ENCODE assay signal across 8 cellular contexts in genomic region chr3:52299815-52300611, GRCh38. TPM values are rescaled to one million over a fixed set of nuclear protein-coding genes. Genes with fewer than 3 reads are reported as not detected.
DNase-seq lines count a peak whose midpoint lies in the region; ATAC-seq and TF ChIP-seq lines count a peak whose summit lies in the region.

No MANE protein-coding gene starts in this region.

- CTCF ChIA-PET in activated naive CD4-positive, alpha-beta T cell treated with anti-CD3 and anti-CD28 coated beads for 36 hours (lab: Charles Lee), result interaction anchor here (0.6 to 2.7 kb wide), 6 partner anchors 17 to 99 kb away, joined by 3 to 11 read pairs (median 4); no protein-coding TSS in a partner anchor
- CTCF ChIA-PET in activated naive CD4-positive, alpha-beta T cell treated with anti-CD3 and anti-CD28 coated beads, Interleukin-2, amount 10 ng/mL, durations not matched to agents 7 days and 5 days (lab: Charles Lee), result no interaction called here

- DNase-seq in activated naive CD4-positive, alpha-beta T cell treated with anti-CD3 and anti-CD28 coated beads for 36 hours, result peak; percentile 24
- no peak for DNase-seq in activated naive CD4-positive, alpha-beta T cell treated with anti-CD3 and anti-CD28 coated beads, Interleukin-2, amount 10 ng/mL, durations not matched to agents 7 days and 5 days
- DNase-seq in right cardiac atrium (peak; percentile 58 to 81 (median 74)), NCI-H146 (lab: John Stamatoyannopoulos, UW) (no peak), NCI-H345 (lab: John Stamatoyannopoulos, UW) (no peak)
- no peak for DNase-seq in stimulated activated effector memory CD8-positive, alpha-beta T cell treated with anti-CD3 and anti-CD28 coated beads, Interleukin-12 subunit alpha, Interleukin-12 subunit beta, amount 100 ng/mL, for 72 hours (ENCODE audit: low spot score in 2 of 2)
- DNase-seq in effector CD8-positive, alpha-beta T cell (lab: John Stamatoyannopoulos, UW), result no peak

- no peaks in the 10 kb centered on the region for H3K9me3 Mint-ChIP-seq in activated naive CD4-positive, alpha-beta T cell treated with anti-CD3 and anti-CD28 coated beads for 36 hours
- H3K9me3 Mint-ChIP-seq in activated naive CD4-positive, alpha-beta T cell treated with anti-CD3 and anti-CD28 coated beads, Interleukin-2, amount 10 ng/mL, durations not matched to agents 7 days and 5 days, result no peaks in the 10 kb centered on the region
- H3K9me3 Mint-ChIP-seq in stimulated activated effector memory CD8-positive, alpha-beta T cell treated with anti-CD3 and anti-CD28 coated beads, Interleukin-12 subunit alpha, Interleukin-12 subunit beta, amount 100 ng/mL, for 72 hours, result no peaks in the 10 kb centered on the region

- H3K4me1 Mint-ChIP-seq in activated naive CD4-positive, alpha-beta T cell treated with anti-CD3 and anti-CD28 coated beads for 36 hours (ENCODE audit: low read depth), result peaks cover 10% of the 10 kb centered on the region
- no peaks in the 10 kb centered on the region for H3K4me1 Mint-ChIP-seq in activated naive CD4-positive, alpha-beta T cell treated with anti-CD3 and anti-CD28 coated beads, Interleukin-2, amount 10 ng/mL, durations not matched to agents 7 days and 5 days
- H3K4me1 Mint-ChIP-seq in stimulated activated effector memory CD8-positive, alpha-beta T cell treated with anti-CD3 and anti-CD28 coated beads, Interleukin-12 subunit alpha, Interleukin-12 subunit beta, amount 100 ng/mL, for 72 hours, result peaks cover 31% of the 10 kb centered on the region

- no peaks in the 10 kb centered on the region for H3K27me3 ChIP-seq in right cardiac atrium (ENCODE audit: control insufficient read depth, insufficient read depth)

- intact Hi-C loops in activated naive CD4-positive, alpha-beta T cell treated with anti-CD3 and anti-CD28 coated beads for 36 hours (cut with micrococcal nuclease), result no loop called here
- intact Hi-C loops in right cardiac atrium (cut with DNase I), result loop anchor here in 1 of 4 donors (2.0 kb wide), 1 partner anchor 37 kb away; no protein-coding TSS in a partner anchor

- ATAC-seq in SK-N-SH treated with all-trans-retinoic acid at 6 μM for 48 hours (peak; percentile 82), right cardiac atrium (peak; percentile 81 to 83)
- ATAC-seq in stimulated activated effector memory CD8-positive, alpha-beta T cell treated with anti-CD3 and anti-CD28 coated beads, Interleukin-12 subunit alpha, Interleukin-12 subunit beta, amount 100 ng/mL, for 72 hours, result peak; percentile 38

- WGBS in right cardiac atrium, result 17% methylated on average over 14 of the region's 14 CpGs

- no peak overlapping the region for H3K4me3 Mint-ChIP-seq in activated naive CD4-positive, alpha-beta T cell treated with anti-CD3 and anti-CD28 coated beads for 36 hours
- H3K4me3 Mint-ChIP-seq in activated naive CD4-positive, alpha-beta T cell treated with anti-CD3 and anti-CD28 coated beads, Interleukin-2, amount 10 ng/mL, durations not matched to agents 7 days and 5 days, result no peak overlapping the region
- no peak overlapping the region for H3K4me3 Mint-ChIP-seq in stimulated activated effector memory CD8-positive, alpha-beta T cell treated with anti-CD3 and anti-CD28 coated beads, Interleukin-12 subunit alpha, Interleukin-12 subunit beta, amount 100 ng/mL, for 72 hours

- H3K4me3 ChIP-seq in right cardiac atrium (ENCODE audit: low read length), result no peak overlapping the region

- no peaks in the 10 kb centered on the region for H3K36me3 Mint-ChIP-seq in activated naive CD4-positive, alpha-beta T cell treated with anti-CD3 and anti-CD28 coated beads for 36 hours (ENCODE audit: low read depth)
- peaks cover 2% of the 10 kb centered on the region for H3K36me3 Mint-ChIP-seq in activated naive CD4-positive, alpha-beta T cell treated with anti-CD3 and anti-CD28 coated beads, Interleukin-2, amount 10 ng/mL, durations not matched to agents 7 days and 5 days
- no peaks in the 10 kb centered on the region for H3K36me3 Mint-ChIP-seq in stimulated activated effector memory CD8-positive, alpha-beta T cell treated with anti-CD3 and anti-CD28 coated beads, Interleukin-12 subunit alpha, Interleukin-12 subunit beta, amount 100 ng/mL, for 72 hours

- H3K27ac ChIP-seq in right cardiac atrium (ENCODE audit: low read length), result peak overlapping the region; percentile 59

- H3K27me3 Mint-ChIP-seq in activated naive CD4-positive, alpha-beta T cell treated with anti-CD3 and anti-CD28 coated beads for 36 hours (ENCODE audit: low read depth), result no peaks in the 10 kb centered on the region
- H3K27me3 Mint-ChIP-seq in activated naive CD4-positive, alpha-beta T cell treated with anti-CD3 and anti-CD28 coated beads, Interleukin-2, amount 10 ng/mL, durations not matched to agents 7 days and 5 days, result no peaks in the 10 kb centered on the region

- H3K4me1 ChIP-seq in right cardiac atrium (ENCODE audit: control insufficient read depth, insufficient read depth, low read length), result peaks cover 6% of the 10 kb centered on the region

- H3K9me3 ChIP-seq in right cardiac atrium (ENCODE audit: control insufficient read depth, low read length), result no peaks in the 10 kb centered on the region

- no peak overlapping the region for H3K27ac Mint-ChIP-seq in activated naive CD4-positive, alpha-beta T cell treated with anti-CD3 and anti-CD28 coated beads for 36 hours
- no peak overlapping the region for H3K27ac Mint-ChIP-seq in activated naive CD4-positive, alpha-beta T cell treated with anti-CD3 and anti-CD28 coated beads, Interleukin-2, amount 10 ng/mL, durations not matched to agents 7 days and 5 days
- H3K27ac Mint-ChIP-seq in stimulated activated effector memory CD8-positive, alpha-beta T cell treated with anti-CD3 and anti-CD28 coated beads, Interleukin-12 subunit alpha, Interleukin-12 subunit beta, amount 100 ng/mL, for 72 hours, result peak overlapping the region; percentile 86

TF ChIP-seq in SK-N-SH treated with all-trans-retinoic acid at 6 μM for 48 hours, 23 proteins besides CTCF, POLR2A, EP300 and RAD21:
- no peak for TF ChIP-seq GLIS3 (CRISPR knock-in tag; IDR thresholded peaks at IDR 0.05)
- 0 out of 2 replicates have a peak, but pooled peaks have one; percentile 5 for TF ChIP-seq SNAI2 (CRISPR knock-in tag; IDR thresholded peaks at IDR 0.05)

RNA-seq across cellular contexts. Expression of gene GLYCTK, which starts 12.4 kb away (rescaled TPM):
- total RNA-seq in activated naive CD4-positive, alpha-beta T cell treated with anti-CD3 and anti-CD28 coated beads for 36 hours, result 10 to 100 TPM; 25.9 to 27.7 TPM
- total RNA-seq in right cardiac atrium, result 1 to 10 TPM; 4.2 to 7.5 (median 6.3) TPM
- polyA plus RNA-seq in right cardiac atrium, result 8.1 TPM

RNA-seq across cellular contexts. Expression of gene DNAH1, which starts 16.1 kb away (rescaled TPM):
- total RNA-seq in activated naive CD4-positive, alpha-beta T cell treated with anti-CD3 and anti-CD28 coated beads for 36 hours, result 1 to 10 TPM; 9.4 TPM
- 1 to 10 TPM; 3.0 to 4.0 (median 3.7) TPM for total RNA-seq in right cardiac atrium
- polyA plus RNA-seq in right cardiac atrium, result 2.6 TPM

RNA-seq across cellular contexts. Expression of gene WDR82, which starts 21.6 kb away (rescaled TPM):
- total RNA-seq in activated naive CD4-positive, alpha-beta T cell treated with anti-CD3 and anti-CD28 coated beads for 36 hours, result 100 to 1,000 TPM; 176 to 177 TPM
- 10 to 100 TPM; 61.0 to 65.5 (median 63.2) TPM for total RNA-seq in right cardiac atrium
- 36.9 TPM for polyA plus RNA-seq in right cardiac atrium

RNA-seq across cellular contexts. Expression of gene PPM1M, which starts 54.5 kb away (rescaled TPM):
- total RNA-seq in activated naive CD4-positive, alpha-beta T cell treated with anti-CD3 and anti-CD28 coated beads for 36 hours, result 100 to 1,000 TPM; 107 to 108 TPM
- total RNA-seq in right cardiac atrium, result 10 to 100 TPM; 11.3 to 16.3 (median 14.7) TPM
- polyA plus RNA-seq in right cardiac atrium, result 9.5 TPM

Comparison
In these comparisons a context has a peak if more than half of its experiments do, and no peak if none do; other contexts are left out.
1. DNase-seq: peak in activated naive CD4-positive, alpha-beta T cell treated with anti-CD3 and anti-CD28 coated beads for 36 hours (single experiment) and right cardiac atrium (3 of 3); none in activated naive CD4-positive, alpha-beta T cell treated with anti-CD3 and anti-CD28 coated beads, Interleukin-2, amount 10 ng/mL, durations not matched to agents 7 days and 5 days (single experiment), stimulated activated effector memory CD8-positive, alpha-beta T cell treated with anti-CD3 and anti-CD28 coated beads, Interleukin-12 subunit alpha, Interleukin-12 subunit beta, amount 100 ng/mL, for 72 hours (0 of 2), NCI-H146 (single experiment), NCI-H345 (single experiment) and effector CD8-positive, alpha-beta T cell (single experiment).
2. Peak in every context shown above with its lines, with median percentiles within 50 percentile points of each other: ATAC-seq.